Comparison of ENCODE assay signal across 10 cellular contexts in genomic region chr5:68268363-68269130, GRCh38. TPM values are rescaled to one million over a fixed set of nuclear protein-coding genes. Genes with fewer than 3 reads are reported as not detected.
DNase-seq lines count a peak whose midpoint lies in the region; ATAC-seq and TF ChIP-seq lines count a peak whose summit lies in the region.
"Had no signal": no experiment of that assay in that cellular context is flagged by ENCODE, and none has a peak within 500 bp of the region (broad histone marks: within the 10 kb centered on the region; RNA-seq: fewer than 3 reads in every experiment).

No MANE protein-coding gene starts in this region.

- H3K9me3 Mint-ChIP-seq in T-helper 2 cell treated with Interferon-gamma antibody and Interleukin-4, amounts not matched to agents 5 μg/mL and 100 μg/mL, for 36 hours, result no peaks in the 10 kb centered on the region
- H3K9me3 Mint-ChIP-seq in memory B cell, result no peaks in the 10 kb centered on the region

- H3K27me3 ChIP-seq in left ventricle myocardium inferior (ENCODE audit: low read depth) (no peaks in the 10 kb centered on the region), vagina (no peaks in the 10 kb centered on the region)
- H3K27me3 ChIP-seq: body of pancreas, testis had no signal

- peaks cover 100% of the 10 kb centered on the region for H3K4me1 ChIP-seq in left ventricle myocardium inferior
- H3K4me1 ChIP-seq in vagina, result peaks cover 91% of the 10 kb centered on the region

- DNase-seq in left ventricle myocardium inferior, result no peak
- DNase-seq in left cardiac atrium, result no peak
- DNase-seq in T-helper 2 cell treated with Interferon-gamma antibody and Interleukin-4, amounts not matched to agents 5 μg/mL and 100 μg/mL, for 36 hours (ENCODE audit: low spot score), result no peak
- no peak for DNase-seq in memory B cell (ENCODE audit: low spot score in 2 of 2)
- no peak for DNase-seq in vagina (ENCODE audit: extremely low spot score in 2 of 2)
- DNase-seq in retina, result no peak
- no peak for DNase-seq in NCI-H2227 treated with DMSO at 0.1 percent for 48 hours (lab: John Stamatoyannopoulos, UW)
- DNase-seq: body of pancreas, testis had no signal

- peaks cover 71% of the 10 kb centered on the region for H3K4me1 Mint-ChIP-seq in T-helper 2 cell treated with Interferon-gamma antibody and Interleukin-4, amounts not matched to agents 5 μg/mL and 100 μg/mL, for 36 hours (ENCODE audit: low read depth)
- H3K4me1 Mint-ChIP-seq in memory B cell, result peaks cover 45% of the 10 kb centered on the region

- H3K27me3 Mint-ChIP-seq in T-helper 2 cell treated with Interferon-gamma antibody and Interleukin-4, amounts not matched to agents 5 μg/mL and 100 μg/mL, for 36 hours (ENCODE audit: low read depth), result no peaks in the 10 kb centered on the region
- H3K27me3 Mint-ChIP-seq in memory B cell, result no peaks in the 10 kb centered on the region

- intact Hi-C loops in left ventricle myocardium inferior (cut with micrococcal nuclease) (no loop called here), left cardiac atrium (cut with DNase I) (no loop called here), vagina (cut with DNase I) (no loop called here)

- peak overlapping the region; percentile 34 for H3K27ac Mint-ChIP-seq in T-helper 2 cell treated with Interferon-gamma antibody and Interleukin-4, amounts not matched to agents 5 μg/mL and 100 μg/mL, for 36 hours
- no peak overlapping the region for H3K27ac Mint-ChIP-seq in memory B cell

- TF ChIP-seq CTCF in left ventricle myocardium inferior (IDR thresholded peaks at IDR 0.05; ENCODE audit: borderline replicate concordance), result no peak
- no peak for TF ChIP-seq CTCF in vagina (IDR thresholded peaks at IDR 0.05)

- H3K9me3 ChIP-seq in left ventricle myocardium inferior (replicated peaks) (no peaks in the 10 kb centered on the region), vagina (no peaks in the 10 kb centered on the region)
- H3K9me3 ChIP-seq: body of pancreas, testis had no signal

- no peak for TF ChIP-seq POLR2A in vagina (IDR thresholded peaks at IDR 0.05)

- H3K4me3 ChIP-seq in left ventricle myocardium inferior, result no peak overlapping the region
- no peak overlapping the region for H3K4me3 ChIP-seq in vagina
- H3K4me3 ChIP-seq: body of pancreas, testis had no signal

- H3K4me3 Mint-ChIP-seq in T-helper 2 cell treated with Interferon-gamma antibody and Interleukin-4, amounts not matched to agents 5 μg/mL and 100 μg/mL, for 36 hours, result peak overlapping the region; percentile 51
- H3K4me3 Mint-ChIP-seq in memory B cell, result peak overlapping the region; percentile 6

- H3K36me3 Mint-ChIP-seq in T-helper 2 cell treated with Interferon-gamma antibody and Interleukin-4, amounts not matched to agents 5 μg/mL and 100 μg/mL, for 36 hours (ENCODE audit: low read depth), result peaks cover 9% of the 10 kb centered on the region
- H3K36me3 Mint-ChIP-seq in memory B cell, result peaks cover 2% of the 10 kb centered on the region

- H3K27ac ChIP-seq in left ventricle myocardium inferior (replicated peaks), result peak overlapping the region; percentile 91
- H3K27ac ChIP-seq in vagina, result peak overlapping the region; percentile 76

- no peak for ATAC-seq in left cardiac atrium
- no peak for ATAC-seq in memory B cell (ENCODE audit: low read depth)
- no peak for ATAC-seq in HG02571 (IDR thresholded peaks at IDR 0.05; ENCODE audit: unreplicated experiment)
- ATAC-seq: body of pancreas had no signal

- H3K36me3 ChIP-seq in left ventricle myocardium inferior (no peaks in the 10 kb centered on the region), vagina (peaks cover 0 to 2% of the 10 kb centered on the region in 2 donors)

RNA-seq across cellular contexts. Expression of gene PIK3R1, which starts 53.0 kb away (rescaled TPM):
- total RNA-seq in left ventricle myocardium inferior, result 132 TPM
- total RNA-seq in left cardiac atrium, result 100 to 1,000 TPM in 1 of 2 donors, 10 to 100 TPM in 1; 61.8 to 127 TPM
- total RNA-seq in vagina, result 134 TPM
